ENCODE assay signal across 1 cellular context in genomic region chr3:42979044-42979962, GRCh38.
TF ChIP-seq lines count a peak whose summit lies in the region.

Gene GASK1A (plus strand): TSS chr3:42979311. CDS start chr3:42979643, 332 bp downstream.

TF ChIP-seq in HepG2, 621 proteins besides CTCF, POLR2A, EP300 and RAD21 (continued from another document):
- TF ChIP-seq ZNF687 (CRISPR knock-in tag; IDR thresholded peaks at IDR 0.05), result peak; percentile 40
- TF ChIP-seq MYNN (CRISPR knock-in tag; IDR thresholded peaks at IDR 0.05; ENCODE audit: low read depth), result peak; percentile 63; the same call in 1 of the 2 replicates
- TF ChIP-seq FOXC1 (CRISPR knock-in tag; IDR thresholded peaks at IDR 0.05; ENCODE audit: borderline replicate concordance), result no peak
- TF ChIP-seq, protein P1, sequence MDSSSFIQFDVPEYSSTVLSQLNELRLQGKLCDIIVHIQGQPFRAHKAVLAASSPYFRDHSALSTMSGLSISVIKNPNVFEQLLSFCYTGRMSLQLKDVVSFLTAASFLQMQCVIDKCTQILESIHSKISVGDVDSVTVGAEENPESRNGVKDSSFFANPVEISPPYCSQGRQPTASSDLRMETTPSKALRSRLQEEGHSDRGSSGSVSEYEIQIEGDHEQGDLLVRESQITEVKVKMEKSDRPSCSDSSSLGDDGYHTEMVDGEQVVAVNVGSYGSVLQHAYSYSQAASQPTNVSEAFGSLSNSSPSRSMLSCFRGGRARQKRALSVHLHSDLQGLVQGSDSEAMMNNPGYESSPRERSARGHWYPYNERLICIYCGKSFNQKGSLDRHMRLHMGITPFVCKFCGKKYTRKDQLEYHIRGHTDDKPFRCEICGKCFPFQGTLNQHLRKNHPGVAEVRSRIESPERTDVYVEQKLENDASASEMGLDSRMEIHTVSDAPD (CRISPR knock-in tag; IDR thresholded peaks at IDR 0.05), result no peak
